Comparison of ENCODE assay signal across 35 cellular contexts in the genomic region with DNA sequence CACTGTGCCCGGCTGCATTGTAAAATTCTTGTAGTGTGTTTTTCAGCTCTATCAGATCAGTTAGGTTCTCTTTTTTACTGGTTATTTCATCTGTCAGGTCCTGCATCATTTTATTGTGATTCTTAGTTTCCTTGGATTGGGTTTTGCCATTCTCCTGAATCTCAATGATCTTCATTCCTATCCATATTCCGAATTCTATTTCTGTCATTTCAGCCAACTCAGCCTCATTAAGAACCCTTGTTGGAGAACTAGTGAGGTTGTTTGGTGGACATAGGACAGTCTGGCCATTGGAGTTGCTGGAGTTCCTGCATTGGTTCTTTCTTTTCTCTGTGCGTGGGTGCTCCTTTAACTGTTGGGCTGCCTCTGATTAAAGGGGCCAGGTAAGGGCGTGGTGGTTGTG. TPM values are rescaled to one million over a fixed set of nuclear protein-coding genes. Genes with fewer than 3 reads are reported as not detected.
DNase-seq lines count a peak whose midpoint lies in the region; ATAC-seq, FAIRE-seq and TF ChIP-seq lines count a peak whose summit lies in the region.
"Had no signal": no experiment of that assay in that cellular context is flagged by ENCODE, and none has a peak within 500 bp of the region (broad histone marks: within the 10 kb centered on the region; RNA-seq: fewer than 3 reads in every experiment).

No MANE protein-coding gene starts in this region.

- peaks cover 5% of the 10 kb centered on the region; the same call in 1 of the 2 replicates for H3K9me3 Mint-ChIP-seq in WTC11
- no peaks in the 10 kb centered on the region for H3K9me3 Mint-ChIP-seq in stimulated activated effector memory CD8-positive, alpha-beta T cell treated with anti-CD3 and anti-CD28 coated beads, Interleukin-12 subunit alpha, Interleukin-12 subunit beta, amount 100 ng/mL, for 72 hours
- H3K9me3 Mint-ChIP-seq: CD4-positive, alpha-beta memory T cell; CD4-positive, alpha-beta T cell; CD8-positive, alpha-beta memory T cell; CD8-positive, alpha-beta T cell had no signal

- in situ Hi-C loops in K562 (cut with MboI) = no loop called here

- WGBS in K562 (ENCODE audit: insufficient coverage, low coverage, missing lambda C conversion rate) = 7% methylated on average over 2 of the region's 4 CpGs

- H3K4me2 ChIP-seq in K562 (ENCODE audit: insufficient read depth, low read length) = no peak overlapping the region
- H3K4me2 ChIP-seq: A549; BLaER1; BLaER1 treated with 17β-estradiol and CSF1 and Interleukin-3, amounts not matched to agents 10 nM and 100 nM had no signal

- no peak overlapping the region for H3K27ac ChIP-seq in HEK293 (ENCODE audit: extremely low read depth, low read depth, low read length)
- H3K27ac ChIP-seq in K562 (ENCODE audit: extremely low read depth, low read depth, low read length) = no peak overlapping the region
- H3K27ac ChIP-seq: 22Rv1; A549; BLaER1; BLaER1 treated with 17β-estradiol and CSF1 and Interleukin-3, amounts not matched to agents 10 nM and 100 nM; C4-2B had no signal

- peaks cover 5% of the 10 kb centered on the region for H3K4me1 Mint-ChIP-seq in WTC11
- H3K4me1 Mint-ChIP-seq in stimulated activated effector memory CD8-positive, alpha-beta T cell treated with anti-CD3 and anti-CD28 coated beads, Interleukin-12 subunit alpha, Interleukin-12 subunit beta, amount 100 ng/mL, for 72 hours = no peaks in the 10 kb centered on the region
- H3K4me1 Mint-ChIP-seq: B cell; CD4-positive, alpha-beta memory T cell; CD8-positive, alpha-beta memory T cell had no signal

- H3K27me3 ChIP-seq in K562 (ENCODE audit: control insufficient read depth in 2 of 2, insufficient read depth in 2 of 2, low read length in 2 of 2) = no peaks in the 10 kb centered on the region
- H3K27me3 ChIP-seq: BLaER1; BLaER1 treated with 17β-estradiol and CSF1 and Interleukin-3, amounts not matched to agents 10 nM and 100 nM had no signal

- peak overlapping the region; percentile 61; the same call in 1 of the 2 replicates for H2AFZ ChIP-seq in K562 (ENCODE audit: low read depth, low read length)

- CTCF ChIA-PET in HEK293 (lab: Yijun Ruan, JAX) = no interaction called here
- CTCF ChIA-PET in WTC11 (lab: Charles Lee) = interaction anchor here (1.3 to 2.0 kb wide), 5 partner anchors 12 to 110 kb away, joined by 3 to 14 read pairs (median 4); no protein-coding TSS in a partner anchor
- CTCF ChIA-PET in K562 (lab: Yijun Ruan, JAX; ENCODE audit: low intra/inter-chr PET ratio) = no interaction called here

- no peak for TF ChIP-seq CTCF in HEK293 (tag by site-specific recombination; IDR thresholded peaks at IDR 0.05)
- TF ChIP-seq CTCF in WTC11 (IDR thresholded peaks at IDR 0.05) = no peak
- no peak for TF ChIP-seq CTCF in K562 (IDR thresholded peaks at IDR 0.05 in 2 of 3, conservative IDR thresholded peaks at IDR 0.05 in 1 of 3; ENCODE audit: insufficient read depth in 2 of 3, low read depth in 1 of 3, low read length in 3 of 3)

- POLR2A ChIA-PET in HEK293 (lab: Yijun Ruan, JAX) (no interaction called here), WTC11 (lab: Charles Lee) (no interaction called here), K562 (lab: Yijun Ruan, JAX) (interaction anchor here (1.2 kb wide), 1 partner anchor 14 kb away, joined by 3 read pairs; no protein-coding TSS in a partner anchor)

- H3K4me1 ChIP-seq in HEK293 (ENCODE audit: control insufficient read depth, insufficient read depth, low read length) (no peaks in the 10 kb centered on the region), K562 (replicated peaks in 1 of 2; ENCODE audit: control insufficient read depth in 2 of 2, insufficient read depth in 2 of 2, low read length in 2 of 2) (peaks cover 4 to 14% of the 10 kb centered on the region in 2 experiments; a peak in 3 of 5 replicates)
- H3K4me1 ChIP-seq: BE2C, BLaER1 had no signal

- no TSS peak for BruUV-seq in K562 (replicated peaks; lab: Mats Ljungman, UMichigan)

- no peak for ATAC-seq in WTC11
- ATAC-seq in K562 = no peak
- ATAC-seq in HG03520 (IDR thresholded peaks at IDR 0.05; ENCODE audit: unreplicated experiment) = no peak
- no peak for ATAC-seq in stimulated activated effector memory CD8-positive, alpha-beta T cell treated with anti-CD3 and anti-CD28 coated beads, Interleukin-12 subunit alpha, Interleukin-12 subunit beta, amount 100 ng/mL, for 72 hours
- ATAC-seq: A549; CD8-positive, alpha-beta T cell had no signal

- H3K9me3 ChIP-seq in HEK293 (ENCODE audit: control insufficient read depth, insufficient read depth, low read depth, low read length) (no peaks in the 10 kb centered on the region), K562 (replicated peaks; ENCODE audit: control insufficient read depth, insufficient read depth, low read depth, low read length) (no peaks in the 10 kb centered on the region)
- H3K9me3 ChIP-seq: A549, BE2C, BLaER1, Caco-2 had no signal

- peaks cover 6% of the 10 kb centered on the region; the same call in 1 of the 2 replicates for H3K27me3 Mint-ChIP-seq in WTC11 (ENCODE audit: low read depth)

- no peak for TF ChIP-seq RAD21 in K562 (CRISPR knock-in tag; conservative IDR thresholded peaks at IDR 0.05 in 1 of 2, IDR thresholded peaks at IDR 0.05 in 1 of 2)

- TF ChIP-seq POLR2A in K562 (conservative IDR thresholded peaks at IDR 0.05) = no peak

- H3K4me3 ChIP-seq in HEK293 (ENCODE audit: low read depth, low read length) (no peak overlapping the region), K562 (no peak overlapping the region)
- H3K4me3 ChIP-seq: A549; BLaER1; BLaER1 treated with 17β-estradiol and CSF1 and Interleukin-3, amounts not matched to agents 10 nM and 100 nM had no signal

- H3K79me2 ChIP-seq in K562 (ENCODE audit: control insufficient read depth, insufficient read depth, low read length) = no peaks in the 10 kb centered on the region

- H3K27ac Mint-ChIP-seq in WTC11 = 0 out of 2 replicates have a peak overlapping the region, but pooled peaks have one; percentile 51
- no peak overlapping the region for H3K27ac Mint-ChIP-seq in stimulated activated effector memory CD8-positive, alpha-beta T cell treated with anti-CD3 and anti-CD28 coated beads, Interleukin-12 subunit alpha, Interleukin-12 subunit beta, amount 100 ng/mL, for 72 hours
- H3K27ac Mint-ChIP-seq: B cell; CD14-positive monocyte; CD4-positive, alpha-beta memory T cell; CD4-positive, alpha-beta T cell; CD4-positive, CD25-positive, alpha-beta regulatory T cell; CD8-positive, alpha-beta memory T cell; CD8-positive, alpha-beta T cell had no signal

- H3K36me3 ChIP-seq in HEK293 (ENCODE audit: control insufficient read depth in 2 of 2, insufficient read depth in 1 of 2, low read length in 2 of 2) (no peaks in the 10 kb centered on the region), K562 (ENCODE audit: control insufficient read depth, insufficient read depth, low read length) (no peaks in the 10 kb centered on the region)
- H3K36me3 ChIP-seq: BE2C; BLaER1; BLaER1 treated with 17β-estradiol and CSF1 and Interleukin-3, amounts not matched to agents 10 nM and 100 nM had no signal

- H4K20me1 ChIP-seq in K562 (replicated peaks; ENCODE audit: control insufficient read depth, insufficient read depth, low read length) = no peaks in the 10 kb centered on the region
- H4K20me1 ChIP-seq: BLaER1; BLaER1 treated with 17β-estradiol and CSF1 and Interleukin-3, amounts not matched to agents 10 nM and 100 nM had no signal

- H3K36me3 Mint-ChIP-seq in WTC11 = no peaks in the 10 kb centered on the region
- H3K36me3 Mint-ChIP-seq in stimulated activated effector memory CD8-positive, alpha-beta T cell treated with anti-CD3 and anti-CD28 coated beads, Interleukin-12 subunit alpha, Interleukin-12 subunit beta, amount 100 ng/mL, for 72 hours = no peaks in the 10 kb centered on the region
- H3K36me3 Mint-ChIP-seq: CD14-positive monocyte; CD4-positive, CD25-positive, alpha-beta regulatory T cell; CD8-positive, alpha-beta T cell had no signal

- FAIRE-seq in K562 (lab: Jason Lieb, UNC) = no peak
- FAIRE-seq: A204.1, A549, D721Med had no signal

- no peak overlapping the region for H3K9ac ChIP-seq in K562 (ENCODE audit: insufficient read depth in 1 of 2, low read depth in 2 of 2, low read length in 2 of 2)
- H3K9ac ChIP-seq: BLaER1; BLaER1 treated with 17β-estradiol and CSF1 and Interleukin-3, amounts not matched to agents 10 nM and 100 nM had no signal

- no peak overlapping the region for H3K4me3 Mint-ChIP-seq in WTC11
- H3K4me3 Mint-ChIP-seq in stimulated activated effector memory CD8-positive, alpha-beta T cell treated with anti-CD3 and anti-CD28 coated beads, Interleukin-12 subunit alpha, Interleukin-12 subunit beta, amount 100 ng/mL, for 72 hours = no peak overlapping the region
- H3K4me3 Mint-ChIP-seq: B cell; CD14-positive monocyte; CD4-positive, alpha-beta memory T cell; CD4-positive, alpha-beta T cell; CD4-positive, CD25-positive, alpha-beta regulatory T cell; CD8-positive, alpha-beta memory T cell; CD8-positive, alpha-beta T cell had no signal

- no peaks in the 10 kb centered on the region for H3K9me1 ChIP-seq in K562 (ENCODE audit: control insufficient read depth, insufficient read depth, low read length)

- TF ChIP-seq EP300 in K562 (IDR thresholded peaks at IDR 0.05; ENCODE audit: low read length) = no peak

- DNase-seq in WTC11 (ENCODE audit: low spot score) = no peak
- DNase-seq in K562 (ENCODE audit: extremely low read depth in 1 of 4, low spot score in 3 of 4) = no peak
- no peak for DNase-seq in globus pallidus (ENCODE audit: low spot score)
- DNase-seq in stimulated activated effector memory CD8-positive, alpha-beta T cell treated with anti-CD3 and anti-CD28 coated beads, Interleukin-12 subunit alpha, Interleukin-12 subunit beta, amount 100 ng/mL, for 72 hours (ENCODE audit: low spot score in 2 of 2) = no peak
- DNase-seq: 8988T; ACHN; AML-193; BE2C; C1 segment of cervical spinal cord; Caco-2; Calu3; CD4-positive, alpha-beta memory T cell; CD4-positive, alpha-beta T cell; CD4-positive, CD25-positive, alpha-beta regulatory T cell; CD8-positive, alpha-beta memory T cell; CD8-positive, alpha-beta T cell; COR-L47; DMS 273 treated with DMSO at 0.1 percent for 48 hours; DMS153; DMS53; DMS79; DMS79 treated with DMSO at 0.1 percent for 48 hours; DND-41; EL had no signal

- intact Hi-C loops in K562 (cut with micrococcal nuclease) = no loop called here

RNA-seq across cellular contexts. Expression of gene C1S, which starts 5.6 kb away (rescaled TPM):
- total RNA-seq in WTC11 (2021) = 6.2 to 8.8 TPM (median 7.6 TPM) in 3 replicates
- 3.2 and 4.9 TPM in 2 replicates for total RNA-seq in K562 (2011; cell fraction: chromatin; rRNA removed; ENCODE audit: low replicate concordance)
- total RNA-seq in K562 (2011; cell fraction: nucleolus; rRNA removed) = 1.8 and 2.7 TPM in 2 replicates
- total RNA-seq in K562 (2011; cell fraction: nucleoplasm; rRNA removed) = 1.8 and 2.6 TPM in 2 replicates
- 0.04 and 0.27 TPM in 2 replicates for total RNA-seq in K562 (2014; rRNA removed)
- 0.29 and 0.35 TPM in 2 replicates for total RNA-seq in K562 (2014; rRNA removed; fragmentation: Illumina TruSeq; extraction: Trizol)
- 0.08 and 0.25 TPM in 2 replicates for total RNA-seq in K562 (2015; rRNA removed; fragmentation: Illumina TruSeq; extraction: Trizol)
- 0.84 and 1.2 TPM in 2 replicates for total RNA-seq in K562 (2021)
- polyA plus RNA-seq in K562 (2011; rRNA removed) = 0.39 and 0.95 TPM in 2 replicates
- polyA plus RNA-seq in K562 (2011; cell fraction: cytosol; rRNA removed) = 0.09 and 0.18 TPM in 2 replicates
- polyA plus RNA-seq in K562 (2011; cell fraction: nucleus; rRNA removed) = 2.1 and 3.7 TPM in 2 replicates
- 0.26 and 0.48 TPM in 2 replicates for polyA plus RNA-seq in K562 (2012)
- polyA plus RNA-seq in K562 (2014; fragmentation: Illumina TruSeq; extraction: Trizol) = 0.45 and 0.46 TPM in 2 replicates
- polyA plus RNA-seq in K562 (2014; fragmentation: Nextera tagmentation; extraction: Ambion mirVana) = under 1 TPM; 0.08 to 0.11 TPM
- polyA plus RNA-seq in K562 (2014; rRNA removed) = 0.12 and 0.26 TPM in 2 replicates
- polyA minus RNA-seq in K562 (2011; rRNA and poly(A)+ RNA removed) = 0.28 and 0.87 TPM in 2 replicates
- polyA minus RNA-seq in K562 (2011; cell fraction: cytosol; rRNA and poly(A)+ RNA removed) = not detected in 2 replicates
- 1.2 and 1.8 TPM in 2 replicates for polyA minus RNA-seq in K562 (2011; cell fraction: nucleus; rRNA and poly(A)+ RNA removed)
- polyA plus RNA-seq: CD14-positive monocyte; CD4-positive, alpha-beta memory T cell; CD4-positive, CD25-positive, alpha-beta regulatory T cell; CD8-positive, alpha-beta memory T cell had no signal

RNA-seq across cellular contexts. Expression of gene LPCAT3, which starts 36.6 kb away (rescaled TPM):
- total RNA-seq in WTC11 (2021) = 35.3 to 40.0 TPM (median 36.2 TPM) in 3 replicates
- 98.6 and 135 TPM in 2 replicates for total RNA-seq in K562 (2011; cell fraction: chromatin; rRNA removed; ENCODE audit: low replicate concordance)
- total RNA-seq in K562 (2011; cell fraction: nucleolus; rRNA removed) = 109 and 111 TPM in 2 replicates
- total RNA-seq in K562 (2011; cell fraction: nucleoplasm; rRNA removed) = 113 and 115 TPM in 2 replicates
- 14.3 and 17.4 TPM in 2 replicates for total RNA-seq in K562 (2014; rRNA removed)
- total RNA-seq in K562 (2014; rRNA removed; fragmentation: Illumina TruSeq; extraction: Trizol) = 22.2 and 22.4 TPM in 2 replicates
- total RNA-seq in K562 (2015; rRNA removed; fragmentation: Illumina TruSeq; extraction: Trizol) = 23.0 and 25.3 TPM in 2 replicates
- total RNA-seq in K562 (2021) = 31.1 and 32.5 TPM in 2 replicates
- polyA plus RNA-seq in K562 (2011; rRNA removed) = 47.0 and 52.5 TPM in 2 replicates
- 49.0 and 53.0 TPM in 2 replicates for polyA plus RNA-seq in K562 (2011; cell fraction: cytosol; rRNA removed)
- 54.2 and 55.4 TPM in 2 replicates for polyA plus RNA-seq in K562 (2011; cell fraction: nucleus; rRNA removed)
- polyA plus RNA-seq in K562 (2012) = 22.1 and 29.4 TPM in 2 replicates
- polyA plus RNA-seq in K562 (2014; fragmentation: Illumina TruSeq; extraction: Trizol) = 40.3 and 44.3 TPM in 2 replicates
- 1 to 10 TPM; 4.9 to 5.6 TPM for polyA plus RNA-seq in K562 (2014; fragmentation: Nextera tagmentation; extraction: Ambion mirVana)
- 27.4 and 34.7 TPM in 2 replicates for polyA plus RNA-seq in K562 (2014; rRNA removed)
- polyA minus RNA-seq in K562 (2011; rRNA and poly(A)+ RNA removed) = 41.0 and 52.4 TPM in 2 replicates
- polyA minus RNA-seq in K562 (2011; cell fraction: cytosol; rRNA and poly(A)+ RNA removed) = 21.6 and 22.0 TPM in 2 replicates
- polyA minus RNA-seq in K562 (2011; cell fraction: nucleus; rRNA and poly(A)+ RNA removed) = 19.3 and 28.1 TPM in 2 replicates

RNA-seq across cellular contexts. Expression of gene C1R, which starts 37.3 kb away (rescaled TPM):
- total RNA-seq in WTC11 (2021) (8.4 to 9.8 TPM (median 8.9 TPM) in 3 replicates), K562 (2014; rRNA removed) (0.16 and 1.0 TPM in 2 replicates), K562 (2014; rRNA removed; fragmentation: Illumina TruSeq; extraction: Trizol) (0.13 and 0.33 TPM in 2 replicates), K562 (2015; rRNA removed; fragmentation: Illumina TruSeq; extraction: Trizol) (0.14 and 0.19 TPM in 2 replicates), K562 (2021) (0.96 and 1.0 TPM in 2 replicates)
- total RNA-seq in K562 (2011; cell fraction: chromatin; rRNA removed; ENCODE audit: low replicate concordance) = 1.5 and 1.9 TPM in 2 replicates
- 0.50 and 0.66 TPM in 2 replicates for total RNA-seq in K562 (2011; cell fraction: nucleolus; rRNA removed)
- 0.37 and 1.8 TPM in 2 replicates for total RNA-seq in K562 (2011; cell fraction: nucleoplasm; rRNA removed)
- polyA plus RNA-seq in K562 (2011; rRNA removed) (0.33 and 0.81 TPM in 2 replicates), K562 (2014; fragmentation: Illumina TruSeq; extraction: Trizol) (0.33 and 0.36 TPM in 2 replicates), K562 (2014; fragmentation: Nextera tagmentation; extraction: Ambion mirVana) (under 1 TPM in 1 of 2 experiments, not detected in 1; 0.07 TPM), K562 (2014; rRNA removed) (0.11 and 0.53 TPM in 2 replicates)
- 0.42 and 0.77 TPM in 2 replicates for polyA plus RNA-seq in K562 (2011; cell fraction: cytosol; rRNA removed)
- polyA plus RNA-seq in K562 (2011; cell fraction: nucleus; rRNA removed) = 1.4 and 2.8 TPM in 2 replicates
- polyA plus RNA-seq in K562 (2012) = 0.20 and 0.98 TPM in 2 replicates
- polyA minus RNA-seq in K562 (2011; rRNA and poly(A)+ RNA removed) = 0.28 and 0.99 TPM in 2 replicates
- polyA minus RNA-seq in K562 (2011; cell fraction: cytosol; rRNA and poly(A)+ RNA removed) = 1.5 TPM in 1 of 2 replicates, not detected in the other
- polyA minus RNA-seq in K562 (2011; cell fraction: nucleus; rRNA and poly(A)+ RNA removed) = 0.40 and 0.67 TPM in 2 replicates

RNA-seq across cellular contexts. Expression of gene C1RL, which starts 54.1 kb away (rescaled TPM):
- 17.7 to 23.7 TPM (median 22.9 TPM) in 3 replicates for total RNA-seq in WTC11 (2021)
- total RNA-seq in K562 (2011; cell fraction: chromatin; rRNA removed; ENCODE audit: low replicate concordance) = 21.5 and 28.9 TPM in 2 replicates
- 28.0 and 30.3 TPM in 2 replicates for total RNA-seq in K562 (2011; cell fraction: nucleolus; rRNA removed)
- total RNA-seq in K562 (2011; cell fraction: nucleoplasm; rRNA removed) = 31.4 and 33.9 TPM in 2 replicates
- total RNA-seq in K562 (2014; rRNA removed) = 9.5 and 13.6 TPM in 2 replicates
- total RNA-seq in K562 (2014; rRNA removed; fragmentation: Illumina TruSeq; extraction: Trizol) = 3.6 and 5.4 TPM in 2 replicates
- 7.6 and 8.0 TPM in 2 replicates for total RNA-seq in K562 (2015; rRNA removed; fragmentation: Illumina TruSeq; extraction: Trizol)
- total RNA-seq in K562 (2021) = 6.9 and 9.1 TPM in 2 replicates
- polyA plus RNA-seq in K562 (2011; rRNA removed) = 6.3 and 6.8 TPM in 2 replicates
- polyA plus RNA-seq in K562 (2011; cell fraction: cytosol; rRNA removed) = 7.0 and 15.3 TPM in 2 replicates
- 15.2 and 31.3 TPM in 2 replicates for polyA plus RNA-seq in K562 (2011; cell fraction: nucleus; rRNA removed)
- 5.0 and 22.5 TPM in 2 replicates for polyA plus RNA-seq in K562 (2012)
- 7.3 and 8.8 TPM in 2 replicates for polyA plus RNA-seq in K562 (2014; fragmentation: Illumina TruSeq; extraction: Trizol)
- polyA plus RNA-seq in K562 (2014; fragmentation: Nextera tagmentation; extraction: Ambion mirVana) = 1 to 10 TPM; 1.4 to 1.9 TPM
- polyA plus RNA-seq in K562 (2014; rRNA removed) = 10.7 and 13.7 TPM in 2 replicates
- polyA minus RNA-seq in K562 (2011; rRNA and poly(A)+ RNA removed) = 4.2 and 6.3 TPM in 2 replicates
- 6.9 and 12.2 TPM in 2 replicates for polyA minus RNA-seq in K562 (2011; cell fraction: cytosol; rRNA and poly(A)+ RNA removed)
- 13.3 and 14.9 TPM in 2 replicates for polyA minus RNA-seq in K562 (2011; cell fraction: nucleus; rRNA and poly(A)+ RNA removed)
